ENCODE assay signal across 1 cellular context in the genomic region with DNA sequence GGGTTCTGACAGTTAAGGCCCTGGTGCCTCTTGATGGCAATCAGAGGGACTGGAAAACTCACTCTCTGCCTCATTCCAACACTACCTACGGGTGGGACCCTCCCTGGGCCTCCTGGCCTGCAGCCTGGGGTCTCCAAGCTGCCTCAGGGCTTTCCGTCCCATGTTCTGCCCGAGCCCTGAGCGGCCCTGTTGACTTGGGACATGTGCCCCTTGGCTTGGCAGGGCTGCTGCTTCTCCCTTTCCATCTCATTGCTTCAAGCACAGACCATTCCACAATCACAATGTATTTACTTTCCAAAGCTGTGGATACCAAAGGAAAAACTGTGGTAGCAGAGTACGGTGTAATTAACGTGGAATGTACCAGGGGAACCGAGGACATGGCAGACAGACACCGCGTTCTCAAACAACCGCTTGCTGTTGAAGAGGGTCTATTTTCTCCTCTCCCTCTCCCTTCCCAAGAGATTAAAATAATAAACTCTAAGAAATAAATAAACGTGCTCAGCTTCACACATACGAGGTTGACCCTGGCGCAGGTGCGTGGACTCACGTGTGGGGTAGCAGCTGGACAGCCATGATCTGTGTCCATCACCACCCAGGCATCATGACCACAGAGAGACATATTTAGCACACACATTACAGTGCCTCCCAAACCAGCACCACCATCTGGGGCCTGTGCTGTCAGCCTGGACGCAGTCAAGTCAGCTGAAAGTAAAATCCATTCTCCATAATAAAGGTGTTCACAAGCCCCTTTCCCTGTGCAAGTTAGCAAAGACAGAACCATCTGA.
TF ChIP-seq lines count a peak whose summit lies in the region.

No MANE protein-coding gene starts in this region.

TF ChIP-seq in endothelial cell of umbilical vein, 7 proteins besides CTCF, POLR2A, EP300 and RAD21:
- TF ChIP-seq, protein P1, sequence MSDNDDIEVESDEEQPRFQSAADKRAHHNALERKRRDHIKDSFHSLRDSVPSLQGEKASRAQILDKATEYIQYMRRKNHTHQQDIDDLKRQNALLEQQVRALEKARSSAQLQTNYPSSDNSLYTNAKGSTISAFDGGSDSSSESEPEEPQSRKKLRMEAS (IDR thresholded peaks at IDR 0.05; ENCODE audit: insufficient read depth, insufficient read length), result no peak
- no peak for TF ChIP-seq POLR2AphosphoS5 (IDR thresholded peaks at IDR 0.05; ENCODE audit: insufficient read depth, low read depth, low read length)
- no peak for TF ChIP-seq MYC (IDR thresholded peaks at IDR 0.05; ENCODE audit: low read depth, low read length)
- no peak for TF ChIP-seq GATA2 (IDR thresholded peaks at IDR 0.05; ENCODE audit: insufficient read depth, insufficient read length, low read depth, low read length)
- no peak for TF ChIP-seq JUN (IDR thresholded peaks at IDR 0.05; ENCODE audit: borderline replicate concordance, insufficient read depth, insufficient read length, low read depth)
- no peak for TF ChIP-seq FOS (IDR thresholded peaks at IDR 0.05; ENCODE audit: borderline replicate concordance, insufficient read depth, low read length)
- TF ChIP-seq EZH2 (IDR thresholded peaks at IDR 0.05; ENCODE audit: borderline replicate concordance, low read depth, low read length, severe bottlenecking), result no peak
